ENCODE assay signal across 8 cellular contexts in genomic region chr1:41917835-41918449, GRCh38. TPM values are rescaled to one million over a fixed set of nuclear protein-coding genes. Genes with fewer than 3 reads are reported as not detected.
DNase-seq lines count a peak whose midpoint lies in the region; ATAC-seq and TF ChIP-seq lines count a peak whose summit lies in the region.

No MANE protein-coding gene starts in this region.

- no peak for TF ChIP-seq POLR2A in Peyer's patch (IDR thresholded peaks at IDR 0.05)

- no peaks in the 10 kb centered on the region for H3K27me3 ChIP-seq in Peyer's patch
- H3K27me3 ChIP-seq in ascending aorta: no peaks in the 10 kb centered on the region
- H3K27me3 ChIP-seq in rectal smooth muscle tissue (ENCODE audit: control insufficient read depth, insufficient read depth, low read length): no peaks in the 10 kb centered on the region

- peak overlapping the region; percentile 32 to 63 (median 54) for H3K4me3 ChIP-seq in Peyer's patch
- H3K4me3 ChIP-seq in ascending aorta: peak overlapping the region; percentile 56 to 73
- H3K4me3 ChIP-seq in rectal smooth muscle tissue (ENCODE audit: low read length): peak overlapping the region; percentile 64

- TF ChIP-seq CTCF in Peyer's patch (IDR thresholded peaks at IDR 0.05) (no peak), ascending aorta (IDR thresholded peaks at IDR 0.05) (no peak), GM10266 (IDR thresholded peaks at IDR 0.05; ENCODE audit: control insufficient read depth, insufficient read depth, low read depth, missing control alignments) (no peak)

- H3K27ac ChIP-seq in Peyer's patch (peak overlapping the region in 3 of 4 donors; percentile 28 to 62 (median 36)), ascending aorta (no peak overlapping the region), rectal smooth muscle tissue (ENCODE audit: low read depth, low read length) (peak overlapping the region; percentile 7)

- no peak overlapping the region for H3K9ac ChIP-seq in rectal smooth muscle tissue (ENCODE audit: low read length)

- H3K36me3 ChIP-seq in Peyer's patch (no peaks in the 10 kb centered on the region), ascending aorta (no peaks in the 10 kb centered on the region), rectal smooth muscle tissue (ENCODE audit: control insufficient read depth, insufficient read depth, low read length) (no peaks in the 10 kb centered on the region)

- peaks cover 0 to 25% (median 8%) of the 10 kb centered on the region in 4 donors for H3K4me1 ChIP-seq in Peyer's patch
- peaks cover 3 to 8% of the 10 kb centered on the region in 2 donors for H3K4me1 ChIP-seq in ascending aorta
- peaks cover 11% of the 10 kb centered on the region for H3K4me1 ChIP-seq in rectal smooth muscle tissue (ENCODE audit: control insufficient read depth, insufficient read depth, low read length)

- intact Hi-C loops in ascending aorta (cut with DNase I): no loop called here

- DNase-seq in activated T-cell treated with anti-CD3 and anti-CD28 coated beads for 1 hour (ENCODE audit: low read depth): peak; percentile 24
- no peak for DNase-seq in activated T-cell treated with anti-CD3 and anti-CD28 coated beads for 4 hours
- DNase-seq in Peyer's patch: peak in 2 of 3 donors; percentile 49 to 58
- DNase-seq in ascending aorta (ENCODE audit: low spot score in 2 of 2): no peak
- peak in 29 of 51 donors; percentile 10 to 60 (median 36) for DNase-seq in hypothalamus (lab: John Stamatoyannopoulos, UW)
- no peak for DNase-seq in GM10266 (ENCODE audit: extremely low spot score)

- no peak for ATAC-seq in GM21423 (IDR thresholded peaks at IDR 0.05; ENCODE audit: unreplicated experiment)

- H3K9me3 ChIP-seq in Peyer's patch (no peaks in the 10 kb centered on the region), ascending aorta (no peaks in the 10 kb centered on the region)

RNA-seq across cellular contexts. Expression of gene HIVEP3, which starts 0.8 kb away (rescaled TPM):
- total RNA-seq in Peyer's patch: 1 to 10 TPM; 4.6 to 8.3 (median 6.5) TPM
- total RNA-seq in ascending aorta: 0.32 TPM

Comparison
In these comparisons a context has a peak if more than half of its experiments do, and no peak if none do; other contexts are left out.
1. DNase-seq: peak in activated T-cell treated with anti-CD3 and anti-CD28 coated beads for 1 hour (single experiment), Peyer's patch (2 of 3) and hypothalamus (29 of 51); none in activated T-cell treated with anti-CD3 and anti-CD28 coated beads for 4 hours (single experiment), ascending aorta (0 of 2) and GM10266 (single experiment).
2. H3K27ac ChIP-seq: peak in Peyer's patch (3 of 4) and rectal smooth muscle tissue (single experiment); none in ascending aorta (0 of 2).
3. Peak in every context shown above with its lines, with median percentiles within 50 percentile points of each other: H3K4me3 ChIP-seq.